9 cellular contexts compared by ENCODE assay signal in genomic region chr1:16913866-16914662, GRCh38. TPM values are rescaled to one million over a fixed set of nuclear protein-coding genes. Genes with fewer than 3 reads are reported as not detected.
A peak's percentile ranks its signal among the peaks of the same experiment; 100 is the strongest.
DNase-seq lines count a peak whose midpoint lies in the region; ATAC-seq, FAIRE-seq and TF ChIP-seq lines count a peak whose summit lies in the region.
"Had no signal": no experiment of that assay in that cellular context is flagged by ENCODE, and none has a peak within 500 bp of the region (broad histone marks: within the 10 kb centered on the region; RNA-seq: fewer than 3 reads in every experiment).

No MANE protein-coding gene starts in this region.

- peak overlapping the region; percentile 75 to 100 (median 99) for H3K4me3 ChIP-seq in breast epithelium
- peak overlapping the region; percentile 53 to 84 for H3K4me3 ChIP-seq in small intestine (ENCODE audit: low read depth in 1 of 2, low read length in 2 of 2)

- FAIRE-seq in small intestine (lab: Jason Lieb, UNC) = no peak
- FAIRE-seq: G401.6 had no signal

- 0 to 1% (median 1%) methylated on average over 69 to 105 of the region's 105 CpGs for whole genome bisulfite sequencing in small intestine, 3 donors

- H3K27ac ChIP-seq in VCaP (peak overlapping the region; percentile 86), breast epithelium (peak overlapping the region; percentile 86 to 89), small intestine (ENCODE audit: low read depth in 1 of 2, low read length in 1 of 2) (peak overlapping the region; percentile 52 to 78)

- no peaks in the 10 kb centered on the region for H3K36me3 ChIP-seq in breast epithelium
- H3K36me3 ChIP-seq in small intestine (ENCODE audit: control insufficient read depth in 2 of 2, insufficient read depth in 2 of 2, low read length in 2 of 2) = no peaks in the 10 kb centered on the region

- peak; percentile 29; the same call in 1 of the 2 replicates for TF ChIP-seq CTCF in VCaP (conservative IDR thresholded peaks at IDR 0.05)
- TF ChIP-seq CTCF in breast epithelium (IDR thresholded peaks at IDR 0.05) = peak in 1 of 3 donors; percentile 19

- DNase-seq in A172 (ENCODE audit: low spot score) = peak; percentile 82
- peak; percentile 99 for DNase-seq in NCI-H2196 (lab: John Stamatoyannopoulos, UW; ENCODE audit: unreplicated experiment)
- DNase-seq in breast epithelium (ENCODE audit: low spot score in 2 of 2) = peak; percentile 88 to 95
- peak; percentile 100 for DNase-seq in iPS-NIHi11 (ENCODE audit: low spot score)
- peak; percentile 89 for DNase-seq in small intestine

- peaks cover 0 to 5% of the 10 kb centered on the region in 2 donors for H3K4me1 ChIP-seq in breast epithelium
- no peaks in the 10 kb centered on the region for H3K4me1 ChIP-seq in small intestine (ENCODE audit: control insufficient read depth in 2 of 2, insufficient read depth in 1 of 2, low read depth in 1 of 2, low read length in 1 of 2)

- ATAC-seq in GM18861 (IDR thresholded peaks at IDR 0.05; ENCODE audit: unreplicated experiment) = peak; percentile 64
- ATAC-seq in HG03103 (IDR thresholded peaks at IDR 0.05; ENCODE audit: low read depth, unreplicated experiment) = peak; percentile 84

- no peak for TF ChIP-seq POLR2A in breast epithelium (IDR thresholded peaks at IDR 0.05)

- intact Hi-C loops in breast epithelium (cut with DNase I; ENCODE audit: low total_unique reads) = no loop called here

- H3K27me3 ChIP-seq in breast epithelium (no peaks in the 10 kb centered on the region), small intestine (ENCODE audit: control insufficient read depth in 2 of 2, insufficient read depth in 2 of 2, low read length in 2 of 2) (no peaks in the 10 kb centered on the region)

- no peaks in the 10 kb centered on the region for H3K9me3 ChIP-seq in breast epithelium
- H3K9me3 ChIP-seq in small intestine (ENCODE audit: control insufficient read depth, low read depth) = no peaks in the 10 kb centered on the region

RNA-seq across cellular contexts. Expression of gene CROCC, which starts 7.7 kb away (rescaled TPM):
- 3.4 and 5.0 TPM in 2 replicates for total RNA-seq in A172 (2014; rRNA removed; shearing (Covaris generic))
- total RNA-seq in breast epithelium = 10 to 100 TPM; 15.5 to 43.9 (median 24.7) TPM
- 10 to 100 TPM in 1 of 3 donors, 1 to 10 TPM in 2; 2.7 to 13.3 (median 7.2) TPM for polyA plus RNA-seq in small intestine

RNA-seq across cellular contexts. Expression of gene RNU1-2, which starts 18.3 kb away (rescaled TPM):
- under 0.01 and 255 TPM in 2 replicates for total RNA-seq in A172 (2014; rRNA removed; shearing (Covaris generic))
- total RNA-seq in breast epithelium = under 1 TPM; under 0.01 TPM
- not detected for polyA plus RNA-seq in small intestine

Comparison
In these comparisons a context has a peak if more than half of its experiments do, and no peak if none do; other contexts are left out.
1. Peak in every context shown above with its lines: DNase-seq, ATAC-seq, H3K4me3 ChIP-seq and H3K27ac ChIP-seq.